1 cellular context compared by ENCODE assay signal in the genomic region with DNA sequence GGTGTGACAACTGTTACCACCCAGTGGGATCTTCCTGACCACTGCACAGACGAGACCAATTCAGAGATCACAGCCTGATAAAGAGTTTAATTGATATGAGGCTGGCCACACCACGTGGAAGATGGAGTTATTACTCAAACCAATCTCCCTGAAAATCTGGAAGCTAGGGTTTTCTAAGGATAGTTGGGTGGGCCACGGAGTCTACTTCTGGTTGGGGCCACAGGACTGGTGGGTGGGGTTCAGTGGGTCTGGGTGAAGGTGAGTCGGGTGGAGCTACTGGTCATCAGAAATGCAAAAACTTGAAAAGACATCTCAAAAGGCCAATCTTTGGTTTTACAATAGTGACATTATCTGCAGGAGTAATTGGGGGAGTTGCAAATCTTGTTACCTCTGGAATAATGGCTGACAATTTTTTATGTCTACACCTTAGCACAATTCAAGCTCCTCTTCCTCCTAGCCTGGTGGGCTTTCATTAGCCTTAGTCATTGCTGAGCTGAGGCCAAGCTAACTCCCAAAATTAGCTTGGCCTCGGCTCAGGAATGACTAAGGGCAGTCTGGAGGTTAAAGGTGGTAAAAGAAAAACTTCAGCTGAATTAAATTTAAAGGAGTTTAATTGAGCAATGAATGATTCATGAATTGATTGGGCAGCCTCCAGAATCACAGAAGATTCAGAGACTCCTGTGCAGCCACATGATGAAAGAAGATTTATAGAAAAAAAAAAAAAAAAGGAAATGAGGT.
TF ChIP-seq lines count a peak whose summit lies in the region.

No MANE protein-coding gene starts in this region.

TF ChIP-seq in H1, 55 proteins besides CTCF, POLR2A, EP300 and RAD21 (continued from another document):
- TF ChIP-seq EGR1 (IDR thresholded peaks at IDR 0.05; ENCODE audit: borderline replicate concordance, low read depth, low read length) (no peak), RBBP5 (IDR thresholded peaks at IDR 0.05; ENCODE audit: borderline replicate concordance, low read depth, low read length) (no peak), CBX8 (IDR thresholded peaks at IDR 0.05; ENCODE audit: borderline replicate concordance, low read depth, low read length) (no peak), SAP30 (IDR thresholded peaks at IDR 0.05; ENCODE audit: insufficient read depth, insufficient replicate concordance, low read length) (no peak), CREB1 (IDR thresholded peaks at IDR 0.05) (no peak), SUZ12 (IDR thresholded peaks at IDR 0.05; ENCODE audit: low read length) (no peak), YY1 (IDR thresholded peaks at IDR 0.05; ENCODE audit: low read depth, low read length) (no peak), BRCA1 (IDR thresholded peaks at IDR 0.05; ENCODE audit: low read depth, low read length) (no peak), POLR2AphosphoS5 (IDR thresholded peaks at IDR 0.05; ENCODE audit: low read depth, low read length) (no peak), E2F6 (IDR thresholded peaks at IDR 0.05) (no peak), SIN3A (conservative IDR thresholded peaks at IDR 0.05 in 1 of 2, IDR thresholded peaks at IDR 0.05 in 1 of 2; ENCODE audit: low read depth in 1 of 2, low read length in 2 of 2) (no peak), SIX5 (IDR thresholded peaks at IDR 0.05; ENCODE audit: low read depth, low read length) (no peak), GABPA (IDR thresholded peaks at IDR 0.05; ENCODE audit: borderline replicate concordance, insufficient read depth, low read length) (no peak), BACH1 (IDR thresholded peaks at IDR 0.05; ENCODE audit: low read length) (no peak)
- TF ChIP-seq, protein P1, sequence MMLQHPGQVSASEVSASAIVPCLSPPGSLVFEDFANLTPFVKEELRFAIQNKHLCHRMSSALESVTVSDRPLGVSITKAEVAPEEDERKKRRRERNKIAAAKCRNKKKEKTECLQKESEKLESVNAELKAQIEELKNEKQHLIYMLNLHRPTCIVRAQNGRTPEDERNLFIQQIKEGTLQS (IDR thresholded peaks at IDR 0.05; ENCODE audit: insufficient read depth, low read depth, low read length) = no peak
